8 cellular contexts compared by ENCODE assay signal in the genomic region with DNA sequence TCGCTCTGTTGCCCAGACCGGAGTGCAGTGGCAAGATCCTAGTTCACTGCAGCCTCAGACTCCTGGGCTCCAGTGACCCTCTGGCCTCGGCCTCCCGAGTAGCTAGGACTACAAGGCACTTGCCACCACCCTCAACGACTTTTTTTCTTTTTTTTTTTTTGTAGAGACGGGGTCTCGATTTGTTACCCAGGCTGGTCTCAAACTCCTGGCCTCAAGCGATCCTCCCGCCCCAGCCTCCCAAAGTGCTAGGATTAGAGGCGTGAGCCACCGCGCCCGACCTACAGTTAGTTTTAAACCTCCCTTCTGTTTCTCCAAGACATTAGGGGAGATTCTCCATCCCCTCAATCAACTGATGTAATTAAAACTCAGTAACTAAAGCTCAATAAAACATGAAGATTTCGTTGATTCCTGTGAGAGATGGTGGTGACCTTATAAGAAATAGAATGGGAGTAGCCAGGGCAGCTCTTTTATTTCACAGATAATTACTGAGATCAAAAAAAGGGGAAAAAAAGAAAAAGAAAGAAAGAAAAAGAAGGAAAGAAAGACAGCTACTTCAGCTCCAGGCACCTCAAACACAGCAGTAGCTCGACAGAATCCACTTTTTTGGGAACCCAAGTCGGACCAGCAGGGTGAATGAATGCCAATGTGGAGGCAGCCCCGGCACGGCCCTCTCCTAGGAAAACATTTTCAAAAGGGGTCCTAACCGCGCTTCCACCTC. TPM values are rescaled to one million over a fixed set of nuclear protein-coding genes. Genes with fewer than 3 reads are reported as not detected.
A peak's percentile ranks its signal among the peaks of the same experiment; 100 is the strongest.
DNase-seq lines count a peak whose midpoint lies in the region; ATAC-seq and TF ChIP-seq lines count a peak whose summit lies in the region.

No MANE protein-coding gene starts in this region.

- peak overlapping the region; percentile 100 for H3K4me3 Mint-ChIP-seq in activated naive CD4-positive, alpha-beta T cell treated with anti-CD3 and anti-CD28 coated beads, Interleukin-2, amount 50 U/mL, for 24 hours
- peak overlapping the region; percentile 97 to 100 (median 99) for H3K4me3 Mint-ChIP-seq in brain
- H3K4me3 Mint-ChIP-seq in memory B cell = peak overlapping the region; percentile 100
- H3K4me3 Mint-ChIP-seq in type B pancreatic cell = peak overlapping the region; percentile 100

- peaks cover 7% of the 10 kb centered on the region for H3K36me3 Mint-ChIP-seq in activated naive CD4-positive, alpha-beta T cell treated with anti-CD3 and anti-CD28 coated beads, Interleukin-2, amount 50 U/mL, for 24 hours
- peaks cover 45% of the 10 kb centered on the region for H3K36me3 Mint-ChIP-seq in brain
- H3K36me3 Mint-ChIP-seq in memory B cell = peaks cover 20% of the 10 kb centered on the region
- peaks cover 19% of the 10 kb centered on the region for H3K36me3 Mint-ChIP-seq in type B pancreatic cell

- peaks cover 6% of the 10 kb centered on the region for H3K27me3 Mint-ChIP-seq in activated naive CD4-positive, alpha-beta T cell treated with anti-CD3 and anti-CD28 coated beads, Interleukin-2, amount 50 U/mL, for 24 hours
- peaks cover 19% of the 10 kb centered on the region for H3K27me3 Mint-ChIP-seq in brain
- peaks cover 5% of the 10 kb centered on the region for H3K27me3 Mint-ChIP-seq in memory B cell
- H3K27me3 Mint-ChIP-seq in type B pancreatic cell = peaks cover 11% of the 10 kb centered on the region

- H3K27ac Mint-ChIP-seq in activated naive CD4-positive, alpha-beta T cell treated with anti-CD3 and anti-CD28 coated beads, Interleukin-2, amount 50 U/mL, for 24 hours = peak overlapping the region; percentile 99
- peak overlapping the region; percentile 96 to 100 (median 98) for H3K27ac Mint-ChIP-seq in brain
- peak overlapping the region; percentile 98 for H3K27ac Mint-ChIP-seq in memory B cell
- peak overlapping the region; percentile 98 for H3K27ac Mint-ChIP-seq in type B pancreatic cell

- H3K9me3 Mint-ChIP-seq in activated naive CD4-positive, alpha-beta T cell treated with anti-CD3 and anti-CD28 coated beads, Interleukin-2, amount 50 U/mL, for 24 hours = no peaks in the 10 kb centered on the region
- H3K9me3 Mint-ChIP-seq in brain (no peaks in the 10 kb centered on the region), memory B cell (no peaks in the 10 kb centered on the region), type B pancreatic cell (no peaks in the 10 kb centered on the region)

- TF ChIP-seq CTCF in brain (conservative IDR thresholded peaks at IDR 0.05) = no peak
- no peak for TF ChIP-seq CTCF in type B pancreatic cell (conservative IDR thresholded peaks at IDR 0.05)

- no peak for DNase-seq in activated naive CD4-positive, alpha-beta T cell treated with anti-CD3 and anti-CD28 coated beads, Interleukin-2, amount 50 U/mL, for 16 hours
- no peak for DNase-seq in memory B cell (ENCODE audit: low spot score in 2 of 2)
- DNase-seq in type B pancreatic cell (ENCODE audit: extremely low spot score, unreplicated experiment) = no peak
- DNase-seq in NCI-H187 treated with DMSO at 0.1 percent for 48 hours (lab: John Stamatoyannopoulos, UW) = no peak
- DNase-seq in NCI-H1694 treated with DMSO at 0.1 percent for 48 hours (lab: John Stamatoyannopoulos, UW) = no peak

- peaks cover 57% of the 10 kb centered on the region for H3K4me1 Mint-ChIP-seq in activated naive CD4-positive, alpha-beta T cell treated with anti-CD3 and anti-CD28 coated beads, Interleukin-2, amount 50 U/mL, for 24 hours
- H3K4me1 Mint-ChIP-seq in brain = peaks cover 69% of the 10 kb centered on the region
- H3K4me1 Mint-ChIP-seq in memory B cell = peaks cover 21% of the 10 kb centered on the region
- peaks cover 13% of the 10 kb centered on the region for H3K4me1 Mint-ChIP-seq in type B pancreatic cell (ENCODE audit: unreplicated experiment)

- ATAC-seq in memory B cell (ENCODE audit: low read depth) = no peak
- no peak for ATAC-seq in GM18868 (IDR thresholded peaks at IDR 0.05; ENCODE audit: unreplicated experiment)

RNA-seq across cellular contexts. Expression of gene GON4L, which starts 0.6 kb away (rescaled TPM):
- 17.9 TPM for polyA plus RNA-seq in brain (ENCODE audit: insufficient read depth, low read depth, low replicate concordance)
- total RNA-seq in type B pancreatic cell (ENCODE audit: low replicate concordance) = 48.0 and 59.3 TPM in 2 replicates

RNA-seq across cellular contexts. Expression of gene SYT11, which starts 3.0 kb away (rescaled TPM):
- polyA plus RNA-seq in brain (ENCODE audit: insufficient read depth, low read depth, low replicate concordance) = 271 TPM
- total RNA-seq in type B pancreatic cell (ENCODE audit: low replicate concordance) = 0.74 and 2.3 TPM in 2 replicates

RNA-seq across cellular contexts. Expression of gene RIT1, which starts 54.7 kb away (rescaled TPM):
- 12.2 TPM for polyA plus RNA-seq in brain (ENCODE audit: insufficient read depth, low read depth, low replicate concordance)
- 35.3 and 45.4 TPM in 2 replicates for total RNA-seq in type B pancreatic cell (ENCODE audit: low replicate concordance)
